1 cellular context compared by ENCODE assay signal in the genomic region with DNA sequence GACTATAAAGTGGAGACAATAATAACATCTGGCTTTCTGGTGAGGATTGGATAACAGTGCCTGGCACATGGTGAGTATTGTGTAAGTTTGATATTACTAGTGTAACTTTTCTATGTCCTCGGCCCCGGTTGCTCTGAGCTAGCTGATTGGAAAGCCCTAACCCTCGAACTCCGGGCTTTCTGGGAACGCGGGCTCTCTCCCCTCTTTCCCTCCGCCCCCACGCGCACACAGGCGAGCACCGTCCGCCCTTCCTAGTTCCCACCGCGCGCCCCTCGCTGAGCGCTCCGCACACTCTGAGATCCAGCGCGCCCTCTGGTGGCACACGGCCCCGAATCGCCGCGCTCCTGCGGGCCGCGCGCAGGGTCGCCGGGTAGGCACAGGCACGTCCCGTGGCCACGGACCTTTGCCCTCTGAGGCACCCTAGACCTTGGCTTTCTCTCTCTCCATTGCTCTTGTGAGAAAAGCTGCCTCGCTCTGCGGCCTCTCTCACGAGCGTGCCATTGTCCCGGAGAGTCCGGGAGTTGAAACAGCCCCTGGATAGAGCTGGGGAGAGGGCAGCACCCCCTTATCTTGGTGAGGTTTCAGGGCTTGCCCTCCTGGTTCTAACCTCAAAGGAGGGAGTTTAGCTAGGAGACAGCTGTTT.
TF ChIP-seq lines count a peak whose summit lies in the region.

No MANE protein-coding gene starts in this region.

TF ChIP-seq in HEK293, 187 proteins besides CTCF, POLR2A, EP300 and RAD21 (continued from another document and continues in another):
- TF ChIP-seq, protein P1, sequence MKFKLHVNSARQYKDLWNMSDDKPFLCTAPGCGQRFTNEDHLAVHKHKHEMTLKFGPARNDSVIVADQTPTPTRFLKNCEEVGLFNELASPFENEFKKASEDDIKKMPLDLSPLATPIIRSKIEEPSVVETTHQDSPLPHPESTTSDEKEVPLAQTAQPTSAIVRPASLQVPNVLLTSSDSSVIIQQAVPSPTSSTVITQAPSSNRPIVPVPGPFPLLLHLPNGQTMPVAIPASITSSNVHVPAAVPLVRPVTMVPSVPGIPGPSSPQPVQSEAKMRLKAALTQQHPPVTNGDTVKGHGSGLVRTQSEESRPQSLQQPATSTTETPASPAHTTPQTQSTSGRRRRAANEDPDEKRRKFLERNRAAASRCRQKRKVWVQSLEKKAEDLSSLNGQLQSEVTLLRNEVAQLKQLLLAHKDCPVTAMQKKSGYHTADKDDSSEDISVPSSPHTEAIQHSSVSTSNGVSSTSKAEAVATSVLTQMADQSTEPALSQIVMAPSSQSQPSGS (tag by site-specific recombination; IDR thresholded peaks at IDR 0.05; ENCODE audit: low read depth): no peak
- no peak for TF ChIP-seq GFI1B (tag by site-specific recombination; IDR thresholded peaks at IDR 0.05)
- TF ChIP-seq ZNF785 (tag by site-specific recombination; IDR thresholded peaks at IDR 0.05): no peak
- no peak for TF ChIP-seq MZF1 (tag by site-specific recombination; IDR thresholded peaks at IDR 0.05; ENCODE audit: borderline replicate concordance)
- TF ChIP-seq OVOL3 (tag by site-specific recombination; IDR thresholded peaks at IDR 0.05): no peak
- TF ChIP-seq ZNF394 (tag by site-specific recombination; IDR thresholded peaks at IDR 0.05; ENCODE audit: borderline replicate concordance): no peak
- peak; percentile 91 for TF ChIP-seq BCL11B (tag by site-specific recombination; IDR thresholded peaks at IDR 0.05; ENCODE audit: low read depth)
- TF ChIP-seq, protein P2, sequence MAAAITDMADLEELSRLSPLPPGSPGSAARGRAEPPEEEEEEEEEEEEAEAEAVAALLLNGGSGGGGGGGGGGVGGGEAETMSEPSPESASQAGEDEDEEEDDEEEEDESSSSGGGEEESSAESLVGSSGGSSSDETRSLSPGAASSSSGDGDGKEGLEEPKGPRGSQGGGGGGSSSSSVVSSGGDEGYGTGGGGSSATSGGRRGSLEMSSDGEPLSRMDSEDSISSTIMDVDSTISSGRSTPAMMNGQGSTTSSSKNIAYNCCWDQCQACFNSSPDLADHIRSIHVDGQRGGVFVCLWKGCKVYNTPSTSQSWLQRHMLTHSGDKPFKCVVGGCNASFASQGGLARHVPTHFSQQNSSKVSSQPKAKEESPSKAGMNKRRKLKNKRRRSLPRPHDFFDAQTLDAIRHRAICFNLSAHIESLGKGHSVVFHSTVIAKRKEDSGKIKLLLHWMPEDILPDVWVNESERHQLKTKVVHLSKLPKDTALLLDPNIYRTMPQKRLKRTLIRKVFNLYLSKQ (tag by site-specific recombination; IDR thresholded peaks at IDR 0.05; ENCODE audit: borderline replicate concordance): no peak
- no peak for TF ChIP-seq ZNF23 (tag by site-specific recombination; IDR thresholded peaks at IDR 0.05; ENCODE audit: borderline replicate concordance)
- TF ChIP-seq, protein P3, sequence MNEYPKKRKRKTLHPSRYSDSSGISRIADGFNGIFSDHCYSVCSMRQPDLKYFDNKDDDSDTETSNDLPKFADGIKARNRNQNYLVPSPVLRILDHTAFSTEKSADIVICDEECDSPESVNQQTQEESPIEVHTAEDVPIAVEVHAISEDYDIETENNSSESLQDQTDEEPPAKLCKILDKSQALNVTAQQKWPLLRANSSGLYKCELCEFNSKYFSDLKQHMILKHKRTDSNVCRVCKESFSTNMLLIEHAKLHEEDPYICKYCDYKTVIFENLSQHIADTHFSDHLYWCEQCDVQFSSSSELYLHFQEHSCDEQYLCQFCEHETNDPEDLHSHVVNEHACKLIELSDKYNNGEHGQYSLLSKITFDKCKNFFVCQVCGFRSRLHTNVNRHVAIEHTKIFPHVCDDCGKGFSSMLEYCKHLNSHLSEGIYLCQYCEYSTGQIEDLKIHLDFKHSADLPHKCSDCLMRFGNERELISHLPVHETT (tag by site-specific recombination; IDR thresholded peaks at IDR 0.05): no peak
- no peak for TF ChIP-seq SP3 (tag by site-specific recombination; IDR thresholded peaks at IDR 0.05)
- no peak for TF ChIP-seq ZNF585B (tag by site-specific recombination; IDR thresholded peaks at IDR 0.05)
- no peak for TF ChIP-seq ZNF626 (tag by site-specific recombination; IDR thresholded peaks at IDR 0.05)
- TF ChIP-seq, protein P4, sequence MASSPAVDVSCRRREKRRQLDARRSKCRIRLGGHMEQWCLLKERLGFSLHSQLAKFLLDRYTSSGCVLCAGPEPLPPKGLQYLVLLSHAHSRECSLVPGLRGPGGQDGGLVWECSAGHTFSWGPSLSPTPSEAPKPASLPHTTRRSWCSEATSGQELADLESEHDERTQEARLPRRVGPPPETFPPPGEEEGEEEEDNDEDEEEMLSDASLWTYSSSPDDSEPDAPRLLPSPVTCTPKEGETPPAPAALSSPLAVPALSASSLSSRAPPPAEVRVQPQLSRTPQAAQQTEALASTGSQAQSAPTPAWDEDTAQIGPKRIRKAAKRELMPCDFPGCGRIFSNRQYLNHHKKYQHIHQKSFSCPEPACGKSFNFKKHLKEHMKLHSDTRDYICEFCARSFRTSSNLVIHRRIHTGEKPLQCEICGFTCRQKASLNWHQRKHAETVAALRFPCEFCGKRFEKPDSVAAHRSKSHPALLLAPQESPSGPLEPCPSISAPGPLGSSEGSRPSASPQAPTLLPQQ (tag by site-specific recombination; IDR thresholded peaks at IDR 0.05): peak; percentile 27; the same call in 1 of the 2 replicates
- no peak for TF ChIP-seq SP2 (tag by site-specific recombination; IDR thresholded peaks at IDR 0.05)
- no peak for TF ChIP-seq ZNF555 (tag by site-specific recombination; conservative IDR thresholded peaks at IDR 0.05)
- TF ChIP-seq, protein P5, sequence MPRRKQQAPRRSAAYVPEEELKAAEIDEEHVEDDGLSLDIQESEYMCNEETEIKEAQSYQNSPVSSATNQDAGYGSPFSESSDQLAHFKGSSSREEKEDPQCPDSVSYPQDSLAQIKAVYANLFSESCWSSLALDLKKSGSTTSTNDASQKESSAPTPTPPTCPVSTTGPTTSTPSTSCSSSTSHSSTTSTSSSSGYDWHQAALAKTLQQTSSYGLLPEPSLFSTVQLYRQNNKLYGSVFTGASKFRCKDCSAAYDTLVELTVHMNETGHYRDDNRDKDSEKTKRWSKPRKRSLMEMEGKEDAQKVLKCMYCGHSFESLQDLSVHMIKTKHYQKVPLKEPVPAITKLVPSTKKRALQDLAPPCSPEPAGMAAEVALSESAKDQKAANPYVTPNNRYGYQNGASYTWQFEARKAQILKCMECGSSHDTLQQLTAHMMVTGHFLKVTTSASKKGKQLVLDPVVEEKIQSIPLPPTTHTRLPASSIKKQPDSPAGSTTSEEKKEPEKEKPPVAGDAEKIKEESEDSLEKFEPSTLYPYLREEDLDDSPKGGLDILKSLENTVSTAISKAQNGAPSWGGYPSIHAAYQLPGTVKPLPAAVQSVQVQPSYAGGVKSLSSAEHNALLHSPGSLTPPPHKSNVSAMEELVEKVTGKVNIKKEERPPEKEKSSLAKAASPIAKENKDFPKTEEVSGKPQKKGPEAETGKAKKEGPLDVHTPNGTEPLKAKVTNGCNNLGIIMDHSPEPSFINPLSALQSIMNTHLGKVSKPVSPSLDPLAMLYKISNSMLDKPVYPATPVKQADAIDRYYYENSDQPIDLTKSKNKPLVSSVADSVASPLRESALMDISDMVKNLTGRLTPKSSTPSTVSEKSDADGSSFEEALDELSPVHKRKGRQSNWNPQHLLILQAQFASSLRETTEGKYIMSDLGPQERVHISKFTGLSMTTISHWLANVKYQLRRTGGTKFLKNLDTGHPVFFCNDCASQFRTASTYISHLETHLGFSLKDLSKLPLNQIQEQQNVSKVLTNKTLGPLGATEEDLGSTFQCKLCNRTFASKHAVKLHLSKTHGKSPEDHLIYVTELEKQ (tag by site-specific recombination; IDR thresholded peaks at IDR 0.05; ENCODE audit: borderline replicate concordance): no peak
- TF ChIP-seq ZNF776 (tag by site-specific recombination; IDR thresholded peaks at IDR 0.05; ENCODE audit: borderline replicate concordance): no peak
- TF ChIP-seq ZNF239 (tag by site-specific recombination; IDR thresholded peaks at IDR 0.05): no peak
- no peak for TF ChIP-seq ZNF658 (tag by site-specific recombination; IDR thresholded peaks at IDR 0.05)
- TF ChIP-seq, protein P6, sequence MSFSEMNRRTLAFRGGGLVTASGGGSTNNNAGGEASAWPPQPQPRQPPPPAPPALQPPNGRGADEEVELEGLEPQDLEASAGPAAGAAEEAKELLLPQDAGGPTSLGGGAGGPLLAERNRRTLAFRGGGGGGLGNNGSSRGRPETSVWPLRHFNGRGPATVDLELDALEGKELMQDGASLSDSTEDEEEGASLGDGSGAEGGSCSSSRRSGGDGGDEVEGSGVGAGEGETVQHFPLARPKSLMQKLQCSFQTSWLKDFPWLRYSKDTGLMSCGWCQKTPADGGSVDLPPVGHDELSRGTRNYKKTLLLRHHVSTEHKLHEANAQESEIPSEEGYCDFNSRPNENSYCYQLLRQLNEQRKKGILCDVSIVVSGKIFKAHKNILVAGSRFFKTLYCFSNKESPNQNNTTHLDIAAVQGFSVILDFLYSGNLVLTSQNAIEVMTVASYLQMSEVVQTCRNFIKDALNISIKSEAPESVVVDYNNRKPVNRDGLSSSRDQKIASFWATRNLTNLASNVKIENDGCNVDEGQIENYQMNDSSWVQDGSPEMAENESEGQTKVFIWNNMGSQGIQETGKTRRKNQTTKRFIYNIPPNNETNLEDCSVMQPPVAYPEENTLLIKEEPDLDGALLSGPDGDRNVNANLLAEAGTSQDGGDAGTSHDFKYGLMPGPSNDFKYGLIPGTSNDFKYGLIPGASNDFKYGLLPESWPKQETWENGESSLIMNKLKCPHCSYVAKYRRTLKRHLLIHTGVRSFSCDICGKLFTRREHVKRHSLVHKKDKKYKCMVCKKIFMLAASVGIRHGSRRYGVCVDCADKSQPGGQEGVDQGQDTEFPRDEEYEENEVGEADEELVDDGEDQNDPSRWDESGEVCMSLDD (tag by site-specific recombination; IDR thresholded peaks at IDR 0.05): 0 out of 2 replicates have a peak, but pooled peaks have one; percentile 14
- no peak for TF ChIP-seq ZNF174 (tag by site-specific recombination; IDR thresholded peaks at IDR 0.05)
- TF ChIP-seq SETDB1 (IDR thresholded peaks at IDR 0.05; ENCODE audit: insufficient read length, low read length): no peak
- no peak for TF ChIP-seq MYNN (tag by site-specific recombination; IDR thresholded peaks at IDR 0.05; ENCODE audit: borderline replicate concordance)
- TF ChIP-seq ZNF600 (tag by site-specific recombination; IDR thresholded peaks at IDR 0.05): no peak
- TF ChIP-seq BCL11A (tag by site-specific recombination; IDR thresholded peaks at IDR 0.05; ENCODE audit: low read depth): peak; percentile 79
- TF ChIP-seq ZNF521 (tag by site-specific recombination; IDR thresholded peaks at IDR 0.05): no peak
- no peak for TF ChIP-seq ZNF423 (tag by site-specific recombination; IDR thresholded peaks at IDR 0.05)
- TF ChIP-seq ZBTB20 (tag by site-specific recombination; IDR thresholded peaks at IDR 0.05): no peak
- no peak for TF ChIP-seq ZNF792 (tag by site-specific recombination; IDR thresholded peaks at IDR 0.05)
- 0 out of 2 replicates have a peak, but pooled peaks have one; percentile 41 for TF ChIP-seq ZSCAN16 (tag by site-specific recombination; IDR thresholded peaks at IDR 0.05)
- TF ChIP-seq ZNF184 (tag by site-specific recombination; IDR thresholded peaks at IDR 0.05): no peak
- TF ChIP-seq SCRT1 (tag by site-specific recombination; IDR thresholded peaks at IDR 0.05; ENCODE audit: borderline replicate concordance): no peak
- no peak for TF ChIP-seq ZNF473 (tag by site-specific recombination; IDR thresholded peaks at IDR 0.05)
- TF ChIP-seq ZNF747 (tag by site-specific recombination; IDR thresholded peaks at IDR 0.05): no peak
- no peak for TF ChIP-seq ZNF133 (tag by site-specific recombination; IDR thresholded peaks at IDR 0.05)
- no peak for TF ChIP-seq OSR2 (tag by site-specific recombination; IDR thresholded peaks at IDR 0.05)
- TF ChIP-seq ZFP41 (tag by site-specific recombination; IDR thresholded peaks at IDR 0.05; ENCODE audit: borderline replicate concordance): no peak
- no peak for TF ChIP-seq ZNF660 (tag by site-specific recombination; IDR thresholded peaks at IDR 0.05)
- no peak for TF ChIP-seq ZNF10 (tag by site-specific recombination; IDR thresholded peaks at IDR 0.05)
- no peak for TF ChIP-seq ZNF558 (tag by site-specific recombination; IDR thresholded peaks at IDR 0.05)
- no peak for TF ChIP-seq KLF9 (tag by site-specific recombination; IDR thresholded peaks at IDR 0.05; ENCODE audit: low read depth)
- TF ChIP-seq ZNF391 (tag by site-specific recombination; IDR thresholded peaks at IDR 0.05; ENCODE audit: borderline replicate concordance, low read depth): 0 out of 2 replicates have a peak, but pooled peaks have one; percentile 16
- no peak for TF ChIP-seq ZNF629 (tag by site-specific recombination; IDR thresholded peaks at IDR 0.05)
- TF ChIP-seq, protein P7, sequence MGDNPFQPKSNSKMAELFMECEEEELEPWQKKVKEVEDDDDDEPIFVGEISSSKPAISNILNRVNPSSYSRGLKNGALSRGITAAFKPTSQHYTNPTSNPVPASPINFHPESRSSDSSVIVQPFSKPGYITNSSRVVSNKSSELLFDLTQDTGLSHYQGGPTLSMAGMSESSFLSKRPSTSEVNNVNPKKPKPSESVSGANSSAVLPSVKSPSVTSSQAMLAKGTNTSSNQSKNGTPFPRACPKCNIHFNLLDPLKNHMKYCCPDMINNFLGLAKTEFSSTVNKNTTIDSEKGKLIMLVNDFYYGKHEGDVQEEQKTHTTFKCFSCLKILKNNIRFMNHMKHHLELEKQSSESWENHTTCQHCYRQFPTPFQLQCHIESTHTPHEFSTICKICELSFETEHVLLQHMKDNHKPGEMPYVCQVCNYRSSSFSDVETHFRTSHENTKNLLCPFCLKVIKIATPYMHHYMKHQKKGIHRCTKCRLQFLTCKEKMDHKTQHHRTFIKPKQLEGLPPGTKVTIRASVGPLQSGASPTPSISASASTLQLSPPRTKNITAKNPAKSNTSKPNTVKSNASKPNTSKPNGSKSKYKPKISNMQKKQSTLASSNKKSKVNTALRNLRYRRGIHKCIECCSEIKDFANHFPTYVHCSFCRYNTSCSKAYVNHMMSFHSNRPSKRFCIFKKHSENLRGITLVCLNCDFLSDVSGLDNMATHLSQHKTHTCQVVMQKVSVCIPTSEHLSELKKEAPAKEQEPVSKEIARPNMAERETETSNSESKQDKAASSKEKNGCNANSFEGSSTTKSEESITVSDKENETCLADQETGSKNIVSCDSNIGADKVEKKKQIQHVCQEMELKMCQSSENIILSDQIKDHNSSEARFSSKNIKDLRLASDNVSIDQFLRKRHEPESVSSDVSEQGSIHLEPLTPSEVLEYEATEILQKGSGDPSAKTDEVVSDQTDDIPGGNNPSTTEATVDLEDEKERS (tag by site-specific recombination; IDR thresholded peaks at IDR 0.05): no peak
- no peak for TF ChIP-seq ZNF560 (tag by site-specific recombination; IDR thresholded peaks at IDR 0.05; ENCODE audit: borderline replicate concordance)
- TF ChIP-seq YY1 (tag by site-specific recombination; IDR thresholded peaks at IDR 0.05): no peak
- TF ChIP-seq ZNF114 (tag by site-specific recombination; IDR thresholded peaks at IDR 0.05): no peak
- no peak for TF ChIP-seq ZNF530 (tag by site-specific recombination; IDR thresholded peaks at IDR 0.05; ENCODE audit: low read depth)
- TF ChIP-seq ZNF169 (tag by site-specific recombination; IDR thresholded peaks at IDR 0.05): no peak
- no peak for TF ChIP-seq ZNF791 (tag by site-specific recombination; IDR thresholded peaks at IDR 0.05)
- TF ChIP-seq ZNF623 (tag by site-specific recombination; IDR thresholded peaks at IDR 0.05): no peak
- peak; percentile 64 for TF ChIP-seq ZFHX2 (tag by site-specific recombination; conservative IDR thresholded peaks at IDR 0.05)
- no peak for TF ChIP-seq ZNF433 (tag by site-specific recombination; IDR thresholded peaks at IDR 0.05; ENCODE audit: low read depth)
- no peak for TF ChIP-seq ZNF426 (tag by site-specific recombination; IDR thresholded peaks at IDR 0.05)
- no peak for TF ChIP-seq KLF10 (tag by site-specific recombination; IDR thresholded peaks at IDR 0.05)
- no peak for TF ChIP-seq ZBTB1 (tag by site-specific recombination; IDR thresholded peaks at IDR 0.05)
